Comparison of ENCODE assay signal across 8 cellular contexts in genomic region chr2:227471924-227472264, GRCh38. TPM values are rescaled to one million over a fixed set of nuclear protein-coding genes. Genes with fewer than 3 reads are reported as not detected.
DNase-seq lines count a peak whose midpoint lies in the region; ATAC-seq lines count a peak whose summit lies in the region.

AGFG1 (plus strand) TSS chr2:227472156; CDS start chr2:227472422, 266 bp downstream.

- ATAC-seq in GM19397 (IDR thresholded peaks at IDR 0.05; ENCODE audit: unreplicated experiment) (peak; percentile 95), HG03565 (IDR thresholded peaks at IDR 0.05; ENCODE audit: unreplicated experiment) (peak; percentile 76)

- no peaks in the 10 kb centered on the region for H3K9me3 ChIP-seq in endocrine pancreas (ENCODE audit: control insufficient read depth, low read length)

- H3K4me3 ChIP-seq in endocrine pancreas (ENCODE audit: control insufficient read depth, insufficient read depth, low read length) = peak within 1 kb of the TSS; percentile 89

- no peaks in the 10 kb centered on the region for H3K27me3 ChIP-seq in endocrine pancreas (ENCODE audit: control insufficient read depth, insufficient read depth, low read length)

- peak within 1 kb of the TSS; percentile 88 for H3K9ac ChIP-seq in endocrine pancreas (ENCODE audit: control insufficient read depth, insufficient read depth, low read length)

- peak; percentile 54 for DNase-seq in CMK (ENCODE audit: low read depth)
- peak; percentile 55 for DNase-seq in NOMO-1 treated with DMSO at 0.1 percent for 48 hours (lab: John Stamatoyannopoulos, UW; ENCODE audit: unreplicated experiment)
- peak; percentile 72 to 90 (median 89) for DNase-seq in activated CD8-positive, alpha-beta memory T cell treated with anti-CD3 and anti-CD28 coated beads for 48 hours (ENCODE audit: low read depth in 2 of 3, low spot score in 2 of 3)
- peak; percentile 95 for DNase-seq in mesenteric fat pad (ENCODE audit: low spot score)
- peak; percentile 85 for DNase-seq in stimulated activated CD8-positive, alpha-beta memory T cell treated with anti-CD3 and anti-CD28 coated beads, Interleukin-15, amount 100 ng/mL, for 24 hours (ENCODE audit: low read depth)

- H3K4me1 ChIP-seq in endocrine pancreas (ENCODE audit: control insufficient read depth, insufficient read depth, low read length) = peaks cover 16% of the 10 kb centered on the region

- H3K36me3 ChIP-seq in endocrine pancreas (ENCODE audit: control insufficient read depth, insufficient read depth, low read length) = no peaks in the 10 kb centered on the region

RNA-seq across cellular contexts. Expression of gene AGFG1, which starts in this region (rescaled TPM):
- total RNA-seq in mesenteric fat pad = 274 TPM

Comparison
In these comparisons a context has a peak if more than half of its experiments do, and no peak if none do; other contexts are left out.
1. Peak in every context shown above with its lines: DNase-seq, ATAC-seq and H3K4me3 ChIP-seq.